Comparison of ENCODE assay signal across 23 cellular contexts in genomic region chr13:103184413-103184812, GRCh38.
DNase-seq lines count a peak whose midpoint lies in the region; ATAC-seq and TF ChIP-seq lines count a peak whose summit lies in the region.
"Had no signal": no experiment of that assay in that cellular context is flagged by ENCODE, and none has a peak within 500 bp of the region (broad histone marks: within the 10 kb centered on the region; RNA-seq: fewer than 3 reads in every experiment).

No MANE protein-coding gene starts in this region.

- TF ChIP-seq POLR2A in body of pancreas (IDR thresholded peaks at IDR 0.05): no peak

- H3K27ac ChIP-seq in body of pancreas: no peak overlapping the region
- H3K27ac ChIP-seq: BLaER1 treated with 17β-estradiol and CSF1 and Interleukin-3, amounts not matched to agents 10 nM and 100 nM had no signal

- no peaks in the 10 kb centered on the region for H3K4me1 ChIP-seq in body of pancreas

- TF ChIP-seq CTCF in GM12865 (IDR thresholded peaks at IDR 0.05; ENCODE audit: insufficient read depth, low read depth, low read length, missing control alignments) (no peak), body of pancreas (IDR thresholded peaks at IDR 0.05) (no peak)

- H3K9me3 ChIP-seq in body of pancreas: no peaks in the 10 kb centered on the region
- H3K9me3 ChIP-seq: BLaER1 treated with 17β-estradiol and CSF1 and Interleukin-3, amounts not matched to agents 10 nM and 100 nM had no signal

- H3K27me3 ChIP-seq in body of pancreas: no peaks in the 10 kb centered on the region
- H3K27me3 ChIP-seq: BLaER1 treated with 17β-estradiol and CSF1 and Interleukin-3, amounts not matched to agents 10 nM and 100 nM had no signal

- intact Hi-C loops in body of pancreas (cut with DNase I): no loop called here

- H3K4me3 ChIP-seq in GM12865 (ENCODE audit: low read depth, low read length): no peak overlapping the region
- H3K4me3 ChIP-seq in body of pancreas: no peak overlapping the region
- H3K4me3 ChIP-seq: BLaER1 treated with 17β-estradiol and CSF1 and Interleukin-3, amounts not matched to agents 10 nM and 100 nM; smooth muscle cell had no signal

- peak; percentile 75 for ATAC-seq in GM19395 (IDR thresholded peaks at IDR 0.05; ENCODE audit: unreplicated experiment)
- ATAC-seq in HG02642 (IDR thresholded peaks at IDR 0.05; ENCODE audit: poor library complexity, unreplicated experiment): peak; percentile 58
- peak; percentile 43 for ATAC-seq in HG03175 (IDR thresholded peaks at IDR 0.05; ENCODE audit: unreplicated experiment)
- no peak for ATAC-seq in body of pancreas
- no peak for ATAC-seq in HG02840 (IDR thresholded peaks at IDR 0.05; ENCODE audit: low FRiP score, unreplicated experiment)
- ATAC-seq: esophagus mucosa, left lobe of liver, Right ventricle myocardium inferior, T-cell had no signal

- WGBS in body of pancreas, 2 donors: 67 to 71% methylated on average over 2 of the region's 2 CpGs

- no peaks in the 10 kb centered on the region for H3K36me3 ChIP-seq in body of pancreas (replicated peaks in 1 of 2; ENCODE audit: insufficient read depth in 1 of 2, low read depth in 2 of 2)
- H3K36me3 ChIP-seq: BLaER1 treated with 17β-estradiol and CSF1 and Interleukin-3, amounts not matched to agents 10 nM and 100 nM had no signal

- peak; percentile 39 for DNase-seq in GM12865 (ENCODE audit: low read depth)
- DNase-seq in body of pancreas: no peak
- no peak for DNase-seq in SK-N-DZ (ENCODE audit: low spot score)
- DNase-seq in cerebellar cortex (ENCODE audit: low spot score): no peak
- DNase-seq: 8988T; activated CD4-positive, alpha-beta T cell treated with anti-CD3 and anti-CD28 coated beads, Interleukin-2, amount 50 U/mL, for 1 hour; activated gamma-delta T cell treated with Interleukin-2 at 50 U/mL for 16 hours; amygdala; central memory CD4-positive, alpha-beta T cell; Karpas-422; NCI-H1092; NCI-H526 treated with DMSO at 0.1 percent for 48 hours; stimulated activated CD4-positive, alpha-beta T cell treated with anti-CD3 and anti-CD28 coated beads, Interleukin-4, amount 100 ng/mL, for 24 hours; T-cell had no signal

Comparison
In these comparisons a context has a peak if more than half of its experiments do, and no peak if none do; other contexts are left out.
1. ATAC-seq: peak in GM19395 (single experiment), HG02642 (single experiment) and HG03175 (single experiment); none in body of pancreas (single experiment) and HG02840 (single experiment).